8 cellular contexts compared by ENCODE assay signal in genomic region chr12:55965941-55966407, GRCh38. TPM values are rescaled to one million over a fixed set of nuclear protein-coding genes. Genes with fewer than 3 reads are reported as not detected.
DNase-seq lines count a peak whose midpoint lies in the region; ATAC-seq, FAIRE-seq and TF ChIP-seq lines count a peak whose summit lies in the region.

Gene PMEL, minus strand, starts transcription at chr12:55966042. Its CDS starts 31 bp downstream, at chr12:55966011.

- H3K9me3 Mint-ChIP-seq in CD4-positive, alpha-beta T cell, result no peaks in the 10 kb centered on the region

- TF ChIP-seq EP300 in upper lobe of left lung (IDR thresholded peaks at IDR 0.05), result no peak

- peak within 1 kb of the TSS; percentile 94 for H3K4me3 ChIP-seq in Jurkat, Clone E6-1 (ENCODE audit: low read length)
- peak within 1 kb of the TSS; percentile 85 for H3K4me3 ChIP-seq in bronchial epithelial cell (ENCODE audit: low read depth, low read length)
- H3K4me3 ChIP-seq in left lung, result peak within 1 kb of the TSS; percentile 75 to 90
- H3K4me3 ChIP-seq in upper lobe of left lung, result peak within 1 kb of the TSS; percentile 55 to 88 (median 68)

- no peaks in the 10 kb centered on the region for H3K27me3 Mint-ChIP-seq in CD4-positive, alpha-beta T cell

- no peak for TF ChIP-seq POLR2A in upper lobe of left lung (IDR thresholded peaks at IDR 0.05)

- H3K27ac Mint-ChIP-seq in CD4-positive, alpha-beta T cell, result peak within 1 kb of the TSS; percentile 79

- H3K4me3 Mint-ChIP-seq in CD4-positive, alpha-beta T cell, result peak within 1 kb of the TSS; percentile 91

- no peak for FAIRE-seq in bronchial epithelial cell (lab: Jason Lieb, UNC)

- peak; percentile 3 for ATAC-seq in CD4-positive, alpha-beta T cell (ENCODE audit: poor library complexity)
- ATAC-seq in left lung (peak; percentile 16), upper lobe of left lung (ENCODE audit: low FRiP score in 2 of 2) (peak in 1 of 2 donors; percentile 22), GM18870 (IDR thresholded peaks at IDR 0.05; ENCODE audit: unreplicated experiment) (no peak)

- H3K4me1 Mint-ChIP-seq in CD4-positive, alpha-beta T cell (ENCODE audit: low read depth), result peaks cover 33% of the 10 kb centered on the region

- H3K36me3 ChIP-seq in bronchial epithelial cell (ENCODE audit: control insufficient read depth, insufficient read depth, low read length) (no peaks in the 10 kb centered on the region), left lung (peaks cover 0 to 2% of the 10 kb centered on the region in 2 donors), upper lobe of left lung (peaks cover 0 to 9% (median 0%) of the 10 kb centered on the region in 4 donors)

- no peaks in the 10 kb centered on the region for H3K27me3 ChIP-seq in CD4-positive, alpha-beta T cell (ENCODE audit: control insufficient read depth, insufficient read depth, low read length)
- H3K27me3 ChIP-seq in bronchial epithelial cell (ENCODE audit: control insufficient read depth, insufficient read depth, low read length) (no peaks in the 10 kb centered on the region), left lung (no peaks in the 10 kb centered on the region), upper lobe of left lung (no peaks in the 10 kb centered on the region)

- 13 to 14% methylated on average over 4 of the region's 4 CpGs for WGBS in upper lobe of left lung, 2 donors

- CTCF ChIA-PET in CD4-positive, alpha-beta T cell (lab: Charles Lee), result no interaction called here

- TF ChIP-seq CTCF in CD4-positive, alpha-beta T cell (IDR thresholded peaks at IDR 0.05), result no peak
- TF ChIP-seq CTCF in bronchial epithelial cell (IDR thresholded peaks at IDR 0.05; ENCODE audit: insufficient read depth, low read length, severe bottlenecking), result no peak
- no peak for TF ChIP-seq CTCF in left lung (IDR thresholded peaks at IDR 0.05)
- TF ChIP-seq CTCF in upper lobe of left lung (IDR thresholded peaks at IDR 0.05), result no peak

- H3K4me1 ChIP-seq in left lung (peaks cover 6 to 23% of the 10 kb centered on the region in 2 donors), upper lobe of left lung (peaks cover 14 to 26% (median 17%) of the 10 kb centered on the region in 4 donors)

- no peak within 1 kb of the TSS for H3K27ac ChIP-seq in CD4-positive, alpha-beta T cell (ENCODE audit: low read depth, low read length)
- H3K27ac ChIP-seq in left lung, result peak within 1 kb of the TSS; percentile 83 to 84
- peak within 1 kb of the TSS; percentile 73 to 92 (median 86) for H3K27ac ChIP-seq in upper lobe of left lung

- DNase-seq in CD4-positive, alpha-beta T cell, result no peak
- no peak for DNase-seq in Jurkat, Clone E6-1 (ENCODE audit: low read depth, low spot score)
- no peak for DNase-seq in bronchial epithelial cell (ENCODE audit: low read depth)
- no peak for DNase-seq in left lung
- no peak for DNase-seq in upper lobe of left lung
- DNase-seq in Ammon's horn (ENCODE audit: low spot score), result no peak
- no peak for DNase-seq in NCI-H1105 treated with DMSO at 0.1 percent for 48 hours (lab: John Stamatoyannopoulos, UW)

- intact Hi-C loops in CD4-positive, alpha-beta T cell (cut with DNase I, micrococcal nuclease), result loop anchor here in 1 of 2 experiments (2.0 kb wide), 1 partner anchor 17 kb away; no protein-coding TSS in a partner anchor
- intact Hi-C loops in left lung (cut with DNase I), result no loop called here

- no peaks in the 10 kb centered on the region for H3K9me3 ChIP-seq in CD4-positive, alpha-beta T cell (ENCODE audit: control insufficient read depth, low read length)
- no peaks in the 10 kb centered on the region for H3K9me3 ChIP-seq in left lung
- H3K9me3 ChIP-seq in upper lobe of left lung, result no peaks in the 10 kb centered on the region

- POLR2A ChIA-PET in CD4-positive, alpha-beta T cell (lab: Charles Lee), result interaction anchor here (1.9 kb wide), 1 partner anchor 8 kb away, joined by 9 read pairs; the partner anchor contains the start of gene RAB5B

- peaks cover 9% of the 10 kb centered on the region for H3K36me3 Mint-ChIP-seq in CD4-positive, alpha-beta T cell (ENCODE audit: low read depth)

RNA-seq across cellular contexts. Expression of gene PMEL, which starts in this region (rescaled TPM):
- total RNA-seq in CD4-positive, alpha-beta T cell, result not detected
- polyA plus RNA-seq in Jurkat, Clone E6-1 (2012; ENCODE audit: insufficient read depth, insufficient read length), result 1.1 TPM
- total RNA-seq in bronchial epithelial cell, result 1.8 and 2.6 TPM in 2 replicates
- 1 to 10 TPM in 1 of 2 donors, under 1 TPM in 1; 0.99 to 1.8 TPM for total RNA-seq in left lung
- 10 to 100 TPM in 1 of 6 donors, 1 to 10 TPM in 4, under 1 TPM in 1; 0.91 to 45.1 (median 1.5) TPM for total RNA-seq in upper lobe of left lung

Comparison
In these comparisons a context has a peak if more than half of its experiments do, and no peak if none do; other contexts are left out.
1. Peak in ATAC-seq in CD4-positive, alpha-beta T cell; RNA of the gene not detected or under 1 TPM.